ENCODE assay signal across 10 cellular contexts in genomic region chr2:230861564-230862255, GRCh38. TPM values are rescaled to one million over a fixed set of nuclear protein-coding genes. Genes with fewer than 3 reads are reported as not detected.
DNase-seq lines count a peak whose midpoint lies in the region; ATAC-seq and TF ChIP-seq lines count a peak whose summit lies in the region.
"Had no signal": no experiment of that assay in that cellular context is flagged by ENCODE, and none has a peak within 500 bp of the region (broad histone marks: within the 10 kb centered on the region; RNA-seq: fewer than 3 reads in every experiment).

No MANE protein-coding gene starts in this region.

- H3K4me1 Mint-ChIP-seq in CD8-positive, alpha-beta memory T cell = peaks cover 33 to 55% (median 37%) of the 10 kb centered on the region in 3 donors
- H3K4me1 Mint-ChIP-seq in GM23338 = peaks cover 39% of the 10 kb centered on the region
- peaks cover 31 to 45% of the 10 kb centered on the region in 2 donors for H3K4me1 Mint-ChIP-seq in stimulated activated naive B cell treated with anti-CD40 and anti-IgM and Interleukin-4, amounts not matched to agents 10 μg/mL and 1 μg/mL and 100 μg/mL, for 72 hours

- H3K27ac ChIP-seq in CD8-positive, alpha-beta memory T cell (ENCODE audit: low read depth, low read length) = no peak overlapping the region
- no peak overlapping the region for H3K27ac ChIP-seq in GM23338 (ENCODE audit: low read depth)
- H3K27ac ChIP-seq: epithelial cell of prostate had no signal

- H3K4me3 ChIP-seq in CD8-positive, alpha-beta memory T cell (ENCODE audit: low read length) = no peak overlapping the region
- no peak overlapping the region for H3K4me3 ChIP-seq in GM23338

- peak overlapping the region in 4 of 8 donors; percentile 24 to 80 (median 52) for H3K27ac Mint-ChIP-seq in CD8-positive, alpha-beta memory T cell
- peak overlapping the region; percentile 19 for H3K27ac Mint-ChIP-seq in GM23338
- H3K27ac Mint-ChIP-seq in stimulated activated naive B cell treated with anti-CD40 and anti-IgM and Interleukin-4, amounts not matched to agents 10 μg/mL and 1 μg/mL and 100 μg/mL, for 72 hours = no peak overlapping the region

- peak in 1 of 5 donors; percentile 14 for DNase-seq in CD8-positive, alpha-beta memory T cell
- DNase-seq in GM23338 (ENCODE audit: low spot score) (peak; percentile 84), SHP77 treated with DMSO at 0.1 percent for 48 hours (lab: John Stamatoyannopoulos, UW) (peak; percentile 56), left kidney (ENCODE audit: low read depth, low spot score) (peak; percentile 97), LoVo (ENCODE audit: low spot score) (no peak), SIG-M5 treated with dmso at 0.1 percent for 504 hours (lab: John Stamatoyannopoulos, UW; ENCODE audit: unreplicated experiment) (no peak), COR-L47 (lab: John Stamatoyannopoulos, UW) (no peak)
- no peak for DNase-seq in stimulated activated naive B cell treated with anti-CD40 and anti-IgM and Interleukin-4, amounts not matched to agents 10 μg/mL and 1 μg/mL and 100 μg/mL, for 72 hours
- DNase-seq: NK-92 treated with Interleukin-12 subunit alpha and Interleukin-12 subunit beta, amount 100 ng/mL, for 24 hours had no signal

- H3K4me3 Mint-ChIP-seq in CD8-positive, alpha-beta memory T cell = peak overlapping the region; percentile 5 to 83 (median 29)
- peak overlapping the region; percentile 36 for H3K4me3 Mint-ChIP-seq in GM23338
- no peak overlapping the region for H3K4me3 Mint-ChIP-seq in stimulated activated naive B cell treated with anti-CD40 and anti-IgM and Interleukin-4, amounts not matched to agents 10 μg/mL and 1 μg/mL and 100 μg/mL, for 72 hours

- H3K27me3 Mint-ChIP-seq in CD8-positive, alpha-beta memory T cell = peaks cover 15 to 16% of the 10 kb centered on the region in 2 donors
- H3K27me3 Mint-ChIP-seq in GM23338 (ENCODE audit: insufficient read depth, low read depth, poor library complexity) = peaks cover 22% of the 10 kb centered on the region
- peaks cover 16 to 17% of the 10 kb centered on the region in 2 donors for H3K27me3 Mint-ChIP-seq in stimulated activated naive B cell treated with anti-CD40 and anti-IgM and Interleukin-4, amounts not matched to agents 10 μg/mL and 1 μg/mL and 100 μg/mL, for 72 hours

- H3K4me1 ChIP-seq in CD8-positive, alpha-beta memory T cell (ENCODE audit: insufficient read depth, low read length) = peaks cover 28% of the 10 kb centered on the region
- peaks cover 28% of the 10 kb centered on the region for H3K4me1 ChIP-seq in GM23338 (ENCODE audit: insufficient read depth)

- peaks cover 18% of the 10 kb centered on the region for H3K79me2 ChIP-seq in GM23338 (replicated peaks; ENCODE audit: insufficient read depth)

- no peaks in the 10 kb centered on the region for H3K36me3 ChIP-seq in CD8-positive, alpha-beta memory T cell (ENCODE audit: insufficient read depth, low read length)
- no peaks in the 10 kb centered on the region for H3K36me3 ChIP-seq in GM23338 (ENCODE audit: insufficient read depth)

- TF ChIP-seq CTCF in GM23338 (conservative IDR thresholded peaks at IDR 0.05; ENCODE audit: low read depth in 2 of 2) = no peak

- no peaks in the 10 kb centered on the region for H3K9me3 Mint-ChIP-seq in CD8-positive, alpha-beta memory T cell
- no peaks in the 10 kb centered on the region; the same call in 2 of the 3 replicates for H3K9me3 Mint-ChIP-seq in GM23338
- no peaks in the 10 kb centered on the region for H3K9me3 Mint-ChIP-seq in stimulated activated naive B cell treated with anti-CD40 and anti-IgM and Interleukin-4, amounts not matched to agents 10 μg/mL and 1 μg/mL and 100 μg/mL, for 72 hours

- CTCF ChIA-PET in CD8-positive, alpha-beta memory T cell (lab: Charles Lee) = interaction anchor here (1.0 to 2.0 kb wide), 6 partner anchors 11 to 126 kb away, joined by 4 to 10 read pairs (median 4); partner anchors contain the start of gene GPR55

- H2AFZ ChIP-seq in GM23338 = peak overlapping the region; percentile 69; the same call in 1 of the 2 replicates

- H3K9me2 ChIP-seq in GM23338 (ENCODE audit: insufficient read depth) = no peaks in the 10 kb centered on the region

- POLR2A ChIA-PET in CD8-positive, alpha-beta memory T cell (lab: Charles Lee) = no interaction called here

- 0 out of 2 replicates have a peak, but pooled peaks cover 3% of the 10 kb centered on the region for H4K20me1 ChIP-seq in GM23338 (replicated peaks; ENCODE audit: insufficient read depth)

- ATAC-seq in GM23338 = peak; percentile 50
- ATAC-seq in stimulated activated naive B cell treated with anti-CD40 and anti-IgM and Interleukin-4, amounts not matched to agents 10 μg/mL and 1 μg/mL and 100 μg/mL, for 72 hours (replicated peaks) = no peak

- H3F3A ChIP-seq in GM23338 (replicated peaks; ENCODE audit: low read depth) = no peaks in the 10 kb centered on the region; the same call in 1 of the 2 replicates

- H3K27me3 ChIP-seq in CD8-positive, alpha-beta memory T cell (ENCODE audit: insufficient read depth, low read length, poor library complexity, severe bottlenecking) = no peaks in the 10 kb centered on the region
- no peaks in the 10 kb centered on the region for H3K27me3 ChIP-seq in GM23338 (ENCODE audit: insufficient read depth)

- peak overlapping the region; percentile 65; the same call in 1 of the 2 replicates for H3K4me2 ChIP-seq in GM23338

- no peaks in the 10 kb centered on the region for H3K9me3 ChIP-seq in CD8-positive, alpha-beta memory T cell (ENCODE audit: low read length)

- no peaks in the 10 kb centered on the region for H3K36me3 Mint-ChIP-seq in CD8-positive, alpha-beta memory T cell
- H3K36me3 Mint-ChIP-seq in GM23338 (ENCODE audit: low read depth) = no peaks in the 10 kb centered on the region; the same call in 2 of the 3 replicates
- no peaks in the 10 kb centered on the region for H3K36me3 Mint-ChIP-seq in stimulated activated naive B cell treated with anti-CD40 and anti-IgM and Interleukin-4, amounts not matched to agents 10 μg/mL and 1 μg/mL and 100 μg/mL, for 72 hours

TF ChIP-seq in GM23338, 12 proteins besides CTCF, POLR2A, EP300 and RAD21:
- TF ChIP-seq STAT1 (IDR thresholded peaks at IDR 0.05; ENCODE audit: unreplicated experiment) = no peak
- no peak for TF ChIP-seq JUNB (IDR thresholded peaks at IDR 0.05; ENCODE audit: unreplicated experiment)
- TF ChIP-seq REST (IDR thresholded peaks at IDR 0.05; ENCODE audit: unreplicated experiment) = no peak
- TF ChIP-seq EZH2phosphoT487 (IDR thresholded peaks at IDR 0.05; ENCODE audit: unreplicated experiment) = no peak
- no peak for TF ChIP-seq CREB1 (CRISPR knock-in tag; IDR thresholded peaks at IDR 0.05; ENCODE audit: low read depth)
- TF ChIP-seq NANOG (IDR thresholded peaks at IDR 0.05; ENCODE audit: borderline replicate concordance) = no peak
- TF ChIP-seq ZNF114 (CRISPR knock-in tag; IDR thresholded peaks at IDR 0.05) = no peak

RNA-seq across cellular contexts. Expression of gene ITM2C, which starts 3.0 kb away (rescaled TPM):
- total RNA-seq in CD8-positive, alpha-beta memory T cell = 10 to 100 TPM; 56.1 to 58.6 TPM
- 50.1 TPM for polyA plus RNA-seq in CD8-positive, alpha-beta memory T cell
- total RNA-seq in GM23338 (2014; rRNA removed; shearing (Covaris generic)) = 314 and 367 TPM in 2 replicates
- 240 and 241 TPM in 2 replicates for polyA plus RNA-seq in GM23338 (2016; fragmentation: Nextera tagmentation; extraction: Ambion mirVana)

Comparison
In these comparisons a context has a peak if more than half of its experiments do, and no peak if none do; other contexts are left out.
1. DNase-seq: peak in GM23338 (single experiment), SHP77 treated with DMSO at 0.1 percent for 48 hours (single experiment) and left kidney (single experiment); none in LoVo (single experiment), stimulated activated naive B cell treated with anti-CD40 and anti-IgM and Interleukin-4, amounts not matched to agents 10 μg/mL and 1 μg/mL and 100 μg/mL, for 72 hours (single experiment), SIG-M5 treated with dmso at 0.1 percent for 504 hours (single experiment) and COR-L47 (single experiment).
2. H3K4me3 Mint-ChIP-seq: peak in CD8-positive, alpha-beta memory T cell (7 of 7) and GM23338 (single experiment); none in stimulated activated naive B cell treated with anti-CD40 and anti-IgM and Interleukin-4, amounts not matched to agents 10 μg/mL and 1 μg/mL and 100 μg/mL, for 72 hours (0 of 2).